Comparison of ENCODE assay signal across 8 cellular contexts in the genomic region with DNA sequence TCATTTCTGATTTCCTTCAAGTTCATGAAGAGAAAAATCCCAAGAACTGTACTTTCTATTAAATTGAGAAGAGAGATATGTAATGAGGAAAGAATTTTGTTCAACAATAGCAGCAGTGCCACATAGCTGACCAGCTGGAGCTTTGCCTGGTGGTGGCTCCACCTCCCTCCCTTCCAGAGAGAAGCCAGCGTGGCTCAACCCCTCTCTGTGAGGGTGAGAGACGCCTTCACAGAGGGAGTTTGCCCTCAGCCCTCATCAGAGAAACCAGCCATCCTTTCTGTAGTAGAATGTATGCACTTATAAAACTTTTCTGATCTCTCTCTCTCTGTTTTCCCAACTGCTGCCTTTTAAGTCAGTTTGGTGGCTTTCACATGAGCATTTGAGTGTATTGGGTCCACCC. TPM values are rescaled to one million over a fixed set of nuclear protein-coding genes. Genes with fewer than 3 reads are reported as not detected.
DNase-seq lines count a peak whose midpoint lies in the region; ATAC-seq and TF ChIP-seq lines count a peak whose summit lies in the region.

No MANE protein-coding gene starts in this region.

- 5 to 18% (median 6%) methylated on average over 2 of the region's 2 CpGs for WGBS in heart left ventricle, 4 donors

- peaks cover 0 to 4% (median 0%) of the 10 kb centered on the region in 8 donors for H3K9me3 Mint-ChIP-seq in CD4-positive, alpha-beta memory T cell

- H3K27ac Mint-ChIP-seq in CD4-positive, alpha-beta memory T cell, result no peak overlapping the region

- no peaks in the 10 kb centered on the region for H3K4me1 Mint-ChIP-seq in CD4-positive, alpha-beta memory T cell

- H3K4me3 ChIP-seq in WI38 (ENCODE audit: low read depth, low read length) (peak overlapping the region; percentile 58), heart left ventricle (peak overlapping the region in 8 of 12 donors; percentile 11 to 47 (median 28))
- no peak overlapping the region for H3K4me3 ChIP-seq in CD4-positive, alpha-beta memory T cell (ENCODE audit: low read length in 2 of 2)

- H3K4me3 Mint-ChIP-seq in CD4-positive, alpha-beta memory T cell, result no peak overlapping the region

- no peaks in the 10 kb centered on the region for H3K36me3 Mint-ChIP-seq in CD4-positive, alpha-beta memory T cell

- H3K27me3 ChIP-seq in heart left ventricle, result no peaks in the 10 kb centered on the region
- no peaks in the 10 kb centered on the region for H3K27me3 ChIP-seq in CD4-positive, alpha-beta memory T cell (ENCODE audit: insufficient read depth, low read length)

- CTCF ChIA-PET in CD4-positive, alpha-beta memory T cell (lab: Charles Lee; ENCODE audit: partially characterized antibody), result no interaction called here

- peak; percentile 67 to 92 (median 90) for ATAC-seq in heart left ventricle

- DNase-seq in EH (ENCODE audit: low read depth), result peak; percentile 98
- DNase-seq in heart left ventricle, result peak; percentile 71 to 80 (median 75)
- peak; percentile 77 for DNase-seq in pulmonary artery endothelial cell (ENCODE audit: low read depth, low spot score)
- DNase-seq in activated T-cell treated with anti-CD3 and anti-CD28 coated beads for 4 hours, result no peak
- DNase-seq in CD4-positive, alpha-beta memory T cell, result no peak
- DNase-seq in NCI-H2196 (lab: John Stamatoyannopoulos, UW; ENCODE audit: unreplicated experiment), result no peak
- DNase-seq in NCI-H526 treated with DMSO at 0.1 percent for 48 hours (lab: John Stamatoyannopoulos, UW), result no peak

- peaks cover 6 to 14% of the 10 kb centered on the region in 2 donors for H3K27me3 Mint-ChIP-seq in CD4-positive, alpha-beta memory T cell

- intact Hi-C loops in heart left ventricle (cut with DNase I), result loop anchor here in 3 of 10 donors (2.0 to 10.0 kb wide), 3 partner anchors 21 to 77 kb away; a partner anchor contains a TSS
- intact Hi-C loops in CD4-positive, alpha-beta memory T cell (cut with micrococcal nuclease), result no loop called here

- no peaks in the 10 kb centered on the region for H3K9me3 ChIP-seq in heart left ventricle
- no peaks in the 10 kb centered on the region for H3K9me3 ChIP-seq in CD4-positive, alpha-beta memory T cell (ENCODE audit: control insufficient read depth in 1 of 2, low read length in 2 of 2)

- POLR2A ChIA-PET in CD4-positive, alpha-beta memory T cell (lab: Charles Lee; ENCODE audit: partially characterized antibody), result no interaction called here

- peak in 1 of 2 donors; percentile 33 for TF ChIP-seq POLR2A in heart left ventricle (IDR thresholded peaks at IDR 0.05)

- H3K36me3 ChIP-seq in heart left ventricle, result no peaks in the 10 kb centered on the region
- H3K36me3 ChIP-seq in CD4-positive, alpha-beta memory T cell (ENCODE audit: insufficient read depth, low read length), result no peaks in the 10 kb centered on the region

- TF ChIP-seq CTCF in WI38 (IDR thresholded peaks at IDR 0.05; ENCODE audit: low read depth, low read length), result no peak
- no peak for TF ChIP-seq CTCF in heart left ventricle (IDR thresholded peaks at IDR 0.05)

- H3K4me1 ChIP-seq in heart left ventricle, result peaks cover 0 to 28% (median 4%) of the 10 kb centered on the region in 12 donors
- no peaks in the 10 kb centered on the region for H3K4me1 ChIP-seq in CD4-positive, alpha-beta memory T cell (ENCODE audit: insufficient read depth, low read length)

- H3K27ac ChIP-seq in heart left ventricle, result peak overlapping the region; percentile 72 to 99 (median 84)
- no peak overlapping the region for H3K27ac ChIP-seq in CD4-positive, alpha-beta memory T cell (ENCODE audit: low read depth, low read length)

RNA-seq across cellular contexts. Expression of a gene that starts 20.5 kb away (rescaled TPM):
- total RNA-seq in heart left ventricle (100 to 1,000 TPM in 5 of 9 donors, 10 to 100 TPM in 4; 65.7 to 615 (median 104) TPM), pulmonary artery endothelial cell (13.6 and 19.1 TPM in 2 replicates)
- 100 to 1,000 TPM in 1 of 2 donors, 10 to 100 TPM in 1; 33.1 to 141 TPM for polyA plus RNA-seq in heart left ventricle
- not detected for total RNA-seq in CD4-positive, alpha-beta memory T cell
- polyA plus RNA-seq in CD4-positive, alpha-beta memory T cell, result not detected

Comparison
In these comparisons a context has a peak if more than half of its experiments do, and no peak if none do; other contexts are left out.
1. DNase-seq: peak in EH (single experiment), heart left ventricle (5 of 5) and pulmonary artery endothelial cell (single experiment); none in activated T-cell treated with anti-CD3 and anti-CD28 coated beads for 4 hours (single experiment), CD4-positive, alpha-beta memory T cell (0 of 5), NCI-H2196 (single experiment) and NCI-H526 treated with DMSO at 0.1 percent for 48 hours (single experiment).
2. H3K4me3 ChIP-seq: peak in WI38 (single experiment) and heart left ventricle (8 of 12); none in CD4-positive, alpha-beta memory T cell (0 of 2).
3. RNA of a gene that starts 20.5 kb away (total RNA-seq): 65.7 to 615 TPM in heart left ventricle and 13.6 to 19.1 TPM in pulmonary artery endothelial cell; not detected in CD4-positive, alpha-beta memory T cell; every median in the first group is over 10 times any median in the second.